ENCODE assay signal across 10 cellular contexts in the genomic region with DNA sequence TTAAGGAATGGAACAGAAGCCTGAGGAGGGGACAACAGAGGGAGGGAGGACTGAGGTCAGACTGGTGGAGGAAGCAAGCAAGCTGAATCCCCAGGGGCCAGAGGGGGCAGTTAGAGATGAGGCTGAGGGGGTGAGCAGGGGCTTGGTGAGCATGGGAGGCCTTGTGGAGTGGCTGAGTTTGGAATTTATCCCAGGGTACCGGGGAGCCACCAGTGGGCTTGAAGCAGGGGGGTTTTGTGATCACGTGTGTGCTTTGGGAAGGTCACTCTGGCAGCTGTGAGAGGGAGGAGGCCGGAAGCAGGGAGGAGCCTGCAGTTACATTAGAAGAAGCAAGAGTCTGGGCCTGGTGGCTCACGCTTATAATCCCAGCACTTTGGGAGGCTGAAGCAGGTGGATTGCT. TPM values are rescaled to one million over a fixed set of nuclear protein-coding genes. Genes with fewer than 3 reads are reported as not detected.
DNase-seq lines count a peak whose midpoint lies in the region; ATAC-seq, FAIRE-seq and TF ChIP-seq lines count a peak whose summit lies in the region.
"Had no signal": no experiment of that assay in that cellular context is flagged by ENCODE, and none has a peak within 500 bp of the region (broad histone marks: within the 10 kb centered on the region; RNA-seq: fewer than 3 reads in every experiment).

No MANE protein-coding gene starts in this region.

- no peak for FAIRE-seq in pancreas (lab: Jason Lieb, UNC)

- TF ChIP-seq POLR2A in NB4 (IDR thresholded peaks at IDR 0.05; ENCODE audit: extremely low read depth, insufficient read length), result no peak

- H3K4me3 ChIP-seq in NB4 (ENCODE audit: low read depth, low read length), result no peak overlapping the region
- no peak overlapping the region for H3K4me3 ChIP-seq in pancreas
- H3K4me3 ChIP-seq: hepatocyte had no signal

- CTCF ChIA-PET in Calu3 (lab: Charles Lee), result no interaction called here

- intact Hi-C loops in dendritic cell treated with granulocyte-macrophage colony-stimulating factor and Interleukin-4, amounts not matched to agents 40 ng/mL and 50 ng/mL, for 4 days (cut with micrococcal nuclease), result no loop called here
- intact Hi-C loops in pancreas (cut with DNase I), result no loop called here
- intact Hi-C loops in Calu3 (cut with micrococcal nuclease; ENCODE audit: unreplicated experiment), result no loop called here

- peaks cover 50% of the 10 kb centered on the region for H3K4me1 Mint-ChIP-seq in dendritic cell treated with granulocyte-macrophage colony-stimulating factor and Interleukin-4, amounts not matched to agents 40 ng/mL and 50 ng/mL, for 4 days (ENCODE audit: low read depth)
- peaks cover 12% of the 10 kb centered on the region for H3K4me1 Mint-ChIP-seq in Calu3 (ENCODE audit: low read depth, unreplicated experiment)

- no peaks in the 10 kb centered on the region for H3K27me3 Mint-ChIP-seq in dendritic cell treated with granulocyte-macrophage colony-stimulating factor and Interleukin-4, amounts not matched to agents 40 ng/mL and 50 ng/mL, for 4 days
- no peaks in the 10 kb centered on the region for H3K27me3 Mint-ChIP-seq in Calu3 (ENCODE audit: unreplicated experiment)

- BruUV-seq in Calu3 (replicated peaks; lab: Mats Ljungman, UMichigan), result no TSS peak

- peak; percentile 64 to 80 (median 72) for ATAC-seq in pancreas

- no peaks in the 10 kb centered on the region for H3K9me3 Mint-ChIP-seq in dendritic cell treated with granulocyte-macrophage colony-stimulating factor and Interleukin-4, amounts not matched to agents 40 ng/mL and 50 ng/mL, for 4 days
- no peaks in the 10 kb centered on the region for H3K9me3 Mint-ChIP-seq in Calu3 (ENCODE audit: low read depth, unreplicated experiment)

- H3K27ac Mint-ChIP-seq in dendritic cell treated with granulocyte-macrophage colony-stimulating factor and Interleukin-4, amounts not matched to agents 40 ng/mL and 50 ng/mL, for 4 days, result peak overlapping the region; percentile 45
- no peak overlapping the region for H3K27ac Mint-ChIP-seq in Calu3 (ENCODE audit: unreplicated experiment)

- no peaks in the 10 kb centered on the region for H3K9me3 ChIP-seq in pancreas

- 11 to 25% methylated on average over 4 of the region's 4 CpGs for WGBS in pancreas, 2 donors

- peak; percentile 29 for DNase-seq in ELF-1 (ENCODE audit: low read depth, low spot score)
- DNase-seq in NB4 (ENCODE audit: low read depth), result peak; percentile 65
- DNase-seq in pancreas, result peak in 3 of 6 donors; percentile 25 to 61 (median 49)
- DNase-seq in dermis blood vessel endothelial cell, result no peak
- DNase-seq in NCI-H1105 treated with DMSO at 0.1 percent for 48 hours (lab: John Stamatoyannopoulos, UW), result no peak
- no peak for DNase-seq in Calu3
- DNase-seq: Kasumi-1 had no signal

- H3K27me3 ChIP-seq in pancreas, result no peaks in the 10 kb centered on the region
- H3K27me3 ChIP-seq: hepatocyte had no signal

- H3K27ac ChIP-seq in pancreas, result peak overlapping the region; percentile 30 to 42 (median 38)
- H3K27ac ChIP-seq: hepatocyte, RWPE1 had no signal

- peaks cover 28% of the 10 kb centered on the region for H3K36me3 Mint-ChIP-seq in dendritic cell treated with granulocyte-macrophage colony-stimulating factor and Interleukin-4, amounts not matched to agents 40 ng/mL and 50 ng/mL, for 4 days (ENCODE audit: low read depth)
- H3K36me3 Mint-ChIP-seq in Calu3 (ENCODE audit: insufficient read depth, unreplicated experiment), result peaks cover 26% of the 10 kb centered on the region

- no peaks in the 10 kb centered on the region for H3K36me3 ChIP-seq in pancreas

- no peak for TF ChIP-seq CTCF in NB4 (IDR thresholded peaks at IDR 0.05; ENCODE audit: low read depth, low read length)
- TF ChIP-seq CTCF in pancreas (IDR thresholded peaks at IDR 0.05), result no peak
- TF ChIP-seq CTCF in Calu3 (IDR thresholded peaks at IDR 0.05; ENCODE audit: unreplicated experiment), result no peak

- peaks cover 6 to 15% (median 10%) of the 10 kb centered on the region in 3 donors for H3K4me1 ChIP-seq in pancreas

- H3K4me3 Mint-ChIP-seq in dendritic cell treated with granulocyte-macrophage colony-stimulating factor and Interleukin-4, amounts not matched to agents 40 ng/mL and 50 ng/mL, for 4 days, result no peak overlapping the region
- H3K4me3 Mint-ChIP-seq in Calu3 (ENCODE audit: low read depth, unreplicated experiment), result no peak overlapping the region

RNA-seq across cellular contexts. Expression of a gene that starts 9.8 kb away (rescaled TPM):
- total RNA-seq in pancreas, result 10 to 100 TPM; 15.6 to 25.2 (median 17.0) TPM
- polyA plus RNA-seq in pancreas, result 10 to 100 TPM; 13.3 to 18.9 TPM
- total RNA-seq in dermis blood vessel endothelial cell, result 30.3 and 36.3 TPM in 2 replicates
- total RNA-seq in Calu3 (2022), result 50.9 and 52.1 TPM in 2 replicates

RNA-seq across cellular contexts. Expression of a gene that starts 23.8 kb away (rescaled TPM):
- total RNA-seq in pancreas (10 to 100 TPM; 31.8 to 53.8 (median 34.0) TPM), dermis blood vessel endothelial cell (74.9 and 149 TPM in 2 replicates), Calu3 (2022) (59.0 and 71.6 TPM in 2 replicates)
- polyA plus RNA-seq in pancreas, result 10 to 100 TPM; 43.3 to 49.1 TPM

Comparison
In these comparisons a context has a peak if more than half of its experiments do, and no peak if none do; other contexts are left out.
1. DNase-seq: peak in ELF-1 (single experiment) and NB4 (single experiment); none in dermis blood vessel endothelial cell (single experiment), NCI-H1105 treated with DMSO at 0.1 percent for 48 hours (single experiment) and Calu3 (single experiment).